In the genomic region with DNA sequence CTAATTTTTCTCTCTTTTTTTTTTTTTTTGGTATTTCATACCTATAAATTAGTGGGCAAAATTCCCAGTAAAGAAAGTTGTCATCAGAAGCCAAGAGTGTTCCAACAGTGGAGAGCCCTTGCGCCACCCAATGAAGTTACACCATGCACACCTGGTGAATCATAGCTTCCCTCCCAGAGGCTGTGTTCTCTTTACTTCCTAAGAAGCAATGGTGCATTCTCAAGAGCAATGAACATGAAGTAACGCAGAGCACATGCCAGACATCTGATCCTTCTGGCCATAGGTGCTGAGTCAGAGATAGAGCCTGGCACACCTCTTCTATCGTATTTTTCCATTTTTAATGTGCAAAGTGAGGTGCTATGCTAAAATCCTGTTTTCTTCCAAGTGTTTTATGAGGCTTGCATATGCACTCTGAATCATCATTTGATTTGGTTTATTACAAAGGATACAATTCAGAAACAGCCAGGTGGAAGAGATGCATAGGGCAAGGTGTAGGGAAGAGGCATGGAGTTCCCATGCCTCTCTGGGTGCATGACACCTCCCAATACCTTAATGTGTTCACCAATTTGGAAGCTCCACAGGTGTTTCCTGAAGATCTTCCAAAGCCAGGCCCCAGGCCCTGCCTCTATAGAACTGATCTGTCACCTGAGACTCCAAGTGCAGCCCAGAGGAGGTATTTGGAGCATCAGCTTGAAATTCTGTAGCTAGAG, we compare ENCODE assay signal across 12 cellular contexts.
DNase-seq lines count a peak whose midpoint lies in the region; ATAC-seq and TF ChIP-seq lines count a peak whose summit lies in the region.
"Had no signal": no experiment of that assay in that cellular context is flagged by ENCODE, and none has a peak within 500 bp of the region (broad histone marks: within the 10 kb centered on the region; RNA-seq: fewer than 3 reads in every experiment).

No MANE protein-coding gene starts in this region.

- H3K27me3 ChIP-seq in SK-N-SH (ENCODE audit: insufficient read depth) (no peaks in the 10 kb centered on the region), thyroid gland (no peaks in the 10 kb centered on the region), right lobe of liver (no peaks in the 10 kb centered on the region)

- ATAC-seq in right lobe of liver (no peak), GM19463 (IDR thresholded peaks at IDR 0.05; ENCODE audit: unreplicated experiment) (no peak)
- ATAC-seq: sciatic nerve had no signal

- no peaks in the 10 kb centered on the region for H4K20me1 ChIP-seq in SK-N-SH (ENCODE audit: insufficient read depth)

- H3K9me2 ChIP-seq in SK-N-SH, result no peaks in the 10 kb centered on the region

- H2AFZ ChIP-seq in SK-N-SH (ENCODE audit: low read depth), result no peak overlapping the region

- H3F3A ChIP-seq in SK-N-SH (replicated peaks; ENCODE audit: insufficient read depth), result no peaks in the 10 kb centered on the region

- POLR2A ChIA-PET in SK-N-SH (lab: Yijun Ruan, JAX), result no interaction called here

- H3K4me3 ChIP-seq in SK-N-SH (ENCODE audit: low read depth in 2 of 2, low read length in 1 of 2) (no peak overlapping the region), foreskin fibroblast (ENCODE audit: low read depth in 1 of 2, low read length in 2 of 2) (no peak overlapping the region), thyroid gland (replicated peaks in 1 of 3) (no peak overlapping the region), right lobe of liver (no peak overlapping the region)

- 63% methylated on average over 3 of the region's 3 CpGs for WGBS in SK-N-SH (ENCODE audit: low lambda C conversion rate)
- 45 to 58% methylated on average over 3 of the region's 3 CpGs for WGBS in thyroid gland, 2 donors
- WGBS in right lobe of liver (ENCODE audit: insufficient coverage, low coverage, low lambda C conversion rate, missing lambda C conversion rate), result 89% methylated on average over 3 of the region's 3 CpGs

- DNase-seq in HT1080 (ENCODE audit: low read depth), result peak; percentile 81
- DNase-seq in SK-N-SH, result no peak
- DNase-seq in foreskin fibroblast, result peak; percentile 18 to 21
- DNase-seq in thyroid gland, result peak; percentile 75 to 78
- no peak for DNase-seq in right lobe of liver
- DNase-seq in NCI-H1092 (lab: John Stamatoyannopoulos, UW), result no peak
- DNase-seq: left cardiac atrium, MM.1S, SHP77 had no signal

- H3K79me2 ChIP-seq in SK-N-SH (ENCODE audit: insufficient read depth), result no peaks in the 10 kb centered on the region

- H3K9ac ChIP-seq in SK-N-SH, result no peak overlapping the region

- H3K9me3 ChIP-seq in SK-N-SH (no peaks in the 10 kb centered on the region), thyroid gland (no peaks in the 10 kb centered on the region), right lobe of liver (no peaks in the 10 kb centered on the region)

- TF ChIP-seq CTCF in SK-N-SH (IDR thresholded peaks at IDR 0.05) (no peak), foreskin fibroblast (IDR thresholded peaks at IDR 0.05; ENCODE audit: low read depth, low read length) (no peak), thyroid gland (IDR thresholded peaks at IDR 0.05) (no peak), right lobe of liver (IDR thresholded peaks at IDR 0.05) (no peak)

- CTCF ChIA-PET in SK-N-SH (lab: Yijun Ruan, JAX), result no interaction called here

- no peaks in the 10 kb centered on the region for H3K36me3 ChIP-seq in SK-N-SH (replicated peaks in 1 of 2; ENCODE audit: control insufficient read depth in 1 of 2, insufficient read depth in 2 of 2, low read length in 1 of 2)
- H3K36me3 ChIP-seq in thyroid gland, result no peaks in the 10 kb centered on the region
- no peaks in the 10 kb centered on the region for H3K36me3 ChIP-seq in right lobe of liver

- H3K4me2 ChIP-seq in SK-N-SH, result no peak overlapping the region

- TF ChIP-seq EP300 in SK-N-SH (IDR thresholded peaks at IDR 0.05; ENCODE audit: borderline replicate concordance in 1 of 2, low read depth in 1 of 2, low read length in 1 of 2), result no peak

- H3K4me1 ChIP-seq in SK-N-SH (ENCODE audit: control insufficient read depth in 1 of 2, insufficient read depth in 2 of 2, low read depth in 1 of 2, low read length in 1 of 2) (peaks cover under 1 to 27% of the 10 kb centered on the region in 2 experiments; a peak in 3 of 4 replicates), thyroid gland (peaks cover 23% of the 10 kb centered on the region in 2 donors), right lobe of liver (no peaks in the 10 kb centered on the region)

- TF ChIP-seq POLR2A in thyroid gland (IDR thresholded peaks at IDR 0.05) (no peak), right lobe of liver (IDR thresholded peaks at IDR 0.05) (no peak)

- intact Hi-C loops in thyroid gland (cut with DNase I) (no loop called here), right lobe of liver (cut with DNase I) (no loop called here)

- no peak overlapping the region for H3K27ac ChIP-seq in SK-N-SH (ENCODE audit: low read depth in 2 of 2, low read length in 1 of 2)
- peak overlapping the region; percentile 50 to 64 (median 58) for H3K27ac ChIP-seq in thyroid gland
- H3K27ac ChIP-seq in right lobe of liver, result no peak overlapping the region
- H3K27ac ChIP-seq: VCaP had no signal

- no peak for TF ChIP-seq RAD21 in SK-N-SH (IDR thresholded peaks at IDR 0.05; ENCODE audit: low read length)

TF ChIP-seq in SK-N-SH, 30 proteins besides CTCF, POLR2A, EP300 and RAD21:
- 0 out of 2 replicates have a peak, but pooled peaks have one; percentile 15 for TF ChIP-seq FOSL2 (IDR thresholded peaks at IDR 0.05; ENCODE audit: borderline replicate concordance, low read depth)
- no peak for TF ChIP-seq YY1 (IDR thresholded peaks at IDR 0.05; ENCODE audit: low read depth)
- no peak for TF ChIP-seq FOXJ3 (CRISPR knock-in tag; IDR thresholded peaks at IDR 0.05)
- no peak for TF ChIP-seq GABPA (IDR thresholded peaks at IDR 0.05; ENCODE audit: low read depth)
- TF ChIP-seq TCF12 (IDR thresholded peaks at IDR 0.05), result peak; percentile 47; the same call in 1 of the 2 replicates

Comparison
In these comparisons a context has a peak if more than half of its experiments do, and no peak if none do; other contexts are left out.
1. DNase-seq: peak in HT1080 (single experiment), foreskin fibroblast (2 of 2) and thyroid gland (2 of 2); none in SK-N-SH (single experiment), right lobe of liver (0 of 3) and NCI-H1092 (single experiment).
2. H3K27ac ChIP-seq: peak in thyroid gland (3 of 3); none in SK-N-SH (0 of 2) and right lobe of liver (0 of 3).